Comparison of ENCODE assay signal across 9 cellular contexts in genomic region chr10:124728071-124728829, GRCh38. TPM values are rescaled to one million over a fixed set of nuclear protein-coding genes. Genes with fewer than 3 reads are reported as not detected.
DNase-seq lines count a peak whose midpoint lies in the region; ATAC-seq, FAIRE-seq and TF ChIP-seq lines count a peak whose summit lies in the region.
"Had no signal": no experiment of that assay in that cellular context is flagged by ENCODE, and none has a peak within 500 bp of the region (broad histone marks: within the 10 kb centered on the region; RNA-seq: fewer than 3 reads in every experiment).

No MANE protein-coding gene starts in this region.

- FAIRE-seq in RCC 7860 (lab: Jason Lieb, UNC) = no peak
- FAIRE-seq: colon had no signal

- intact Hi-C loops in CD4-positive, alpha-beta T cell (cut with DNase I, micrococcal nuclease) = no loop called here
- intact Hi-C loops in dorsolateral prefrontal cortex (cut with DNase I) = loop anchor here in 1 of 2 donors (1.0 kb wide), 1 partner anchor 168 kb away; no protein-coding TSS in a partner anchor

- H3K4me1 Mint-ChIP-seq in CD4-positive, alpha-beta T cell (ENCODE audit: low read depth) = peaks cover 94% of the 10 kb centered on the region

- POLR2A ChIA-PET in CD4-positive, alpha-beta T cell (lab: Charles Lee) = interaction anchor here (0.9 to 9.0 kb wide), 7 partner anchors 9 to 102 kb away, joined by 4 to 83 read pairs (median 5); no protein-coding TSS in a partner anchor

- peak overlapping the region; percentile 43 for H3K4me3 Mint-ChIP-seq in CD4-positive, alpha-beta T cell

- peak overlapping the region; percentile 61 for H3K27ac ChIP-seq in CD4-positive, alpha-beta T cell (ENCODE audit: low read depth, low read length)
- peak overlapping the region; percentile 81 to 100 (median 97) for H3K27ac ChIP-seq in dorsolateral prefrontal cortex

- no peaks in the 10 kb centered on the region for H3K9me3 Mint-ChIP-seq in CD4-positive, alpha-beta T cell

- DNase-seq in CD4-positive, alpha-beta T cell = peak in 1 of 10 experiments; percentile 33
- peak; percentile 53 for DNase-seq in NAMALWA (ENCODE audit: low spot score)
- peak in 6 of 10 donors; percentile 48 to 83 (median 74) for DNase-seq in dorsolateral prefrontal cortex
- peak; percentile 80 for DNase-seq in occipital lobe (lab: John Stamatoyannopoulos, UW)
- DNase-seq in amniotic stem cell (lab: John Stamatoyannopoulos, UW) = no peak
- DNase-seq in RCC 7860 (ENCODE audit: low spot score) = no peak

- peak; percentile 62 for ATAC-seq in CD4-positive, alpha-beta T cell (ENCODE audit: poor library complexity)
- ATAC-seq in HG03520 (IDR thresholded peaks at IDR 0.05; ENCODE audit: unreplicated experiment) (no peak), HG02610 (IDR thresholded peaks at IDR 0.05; ENCODE audit: unreplicated experiment) (no peak)

- CTCF ChIA-PET in CD4-positive, alpha-beta T cell (lab: Charles Lee) = interaction anchor here (0.8 to 17.5 kb wide), 7 partner anchors 6 to 81 kb away, joined by 3 to 253 read pairs (median 5); no protein-coding TSS in a partner anchor

- TF ChIP-seq CTCF in CD4-positive, alpha-beta T cell (IDR thresholded peaks at IDR 0.05) = no peak
- TF ChIP-seq CTCF in dorsolateral prefrontal cortex (IDR thresholded peaks at IDR 0.05 in 54 of 56, conservative IDR thresholded peaks at IDR 0.05 in 2 of 56; ENCODE audit: low read depth in 1 of 56, partially characterized antibody in 56 of 56) = peak in 1 of 56 donors; percentile 14

- peak overlapping the region; percentile 86 for H3K27ac Mint-ChIP-seq in CD4-positive, alpha-beta T cell

- no peaks in the 10 kb centered on the region for H3K27me3 ChIP-seq in CD4-positive, alpha-beta T cell (ENCODE audit: control insufficient read depth, insufficient read depth, low read length)
- no peaks in the 10 kb centered on the region for H3K27me3 ChIP-seq in dorsolateral prefrontal cortex

- no peaks in the 10 kb centered on the region for H3K9me3 ChIP-seq in CD4-positive, alpha-beta T cell (ENCODE audit: control insufficient read depth, low read length)

- peaks cover 6% of the 10 kb centered on the region for H3K36me3 Mint-ChIP-seq in CD4-positive, alpha-beta T cell (ENCODE audit: low read depth)

- H3K4me3 ChIP-seq in dorsolateral prefrontal cortex = peak overlapping the region in 2 of 59 donors; percentile 8 to 18

- no peaks in the 10 kb centered on the region for H3K27me3 Mint-ChIP-seq in CD4-positive, alpha-beta T cell

RNA-seq across cellular contexts. Expression of gene FAM53B, which starts 15.9 kb away (rescaled TPM):
- total RNA-seq in CD4-positive, alpha-beta T cell = 10 to 100 TPM; 32.9 to 33.6 TPM
- total RNA-seq in dorsolateral prefrontal cortex (100 to 1,000 TPM in 2 of 120 experiments, 10 to 100 TPM in 118; 30.6 to 142 (median 58.2) TPM), occipital lobe (35.1 TPM)

Comparison
In these comparisons a context has a peak if more than half of its experiments do, and no peak if none do; other contexts are left out.
1. DNase-seq: peak in NAMALWA (single experiment), dorsolateral prefrontal cortex (6 of 10) and occipital lobe (single experiment); none in amniotic stem cell (single experiment) and RCC 7860 (single experiment).